Comparison of ENCODE assay signal across 8 cellular contexts in genomic region chr19:43780706-43781525, GRCh38. TPM values are rescaled to one million over a fixed set of nuclear protein-coding genes. Genes with fewer than 3 reads are reported as not detected.
DNase-seq lines count a peak whose midpoint lies in the region; ATAC-seq and TF ChIP-seq lines count a peak whose summit lies in the region.

TSS of gene KCNN4 (minus strand) at chr19:43780973. CDS start at chr19:43780861, 112 bp downstream.

- no TSS peak for BruUV-seq in Caco-2 (replicated peaks; lab: Mats Ljungman, UMichigan)

- H3K36me3 ChIP-seq in Caco-2 (ENCODE audit: control insufficient read depth, insufficient read depth, low read length) = no peaks in the 10 kb centered on the region

- peak within 1 kb of the TSS; percentile 50 for H3K4me3 Mint-ChIP-seq in Caco-2 (ENCODE audit: unreplicated experiment)
- peak within 1 kb of the TSS in 1 of 5 experiments; percentile 19 for H3K4me3 Mint-ChIP-seq in brain
- H3K4me3 Mint-ChIP-seq in natural killer cell treated with Interleukin-12 subunit alpha and Interleukin-12 subunit beta and Interleukin-15 and Interleukin-18, amount 100 ng/mL, for 72 hours = peak within 1 kb of the TSS; percentile 91

- ATAC-seq in HG02763 (IDR thresholded peaks at IDR 0.05; ENCODE audit: unreplicated experiment) (peak; percentile 38), HG02840 (IDR thresholded peaks at IDR 0.05; ENCODE audit: low FRiP score, unreplicated experiment) (no peak)
- peak; percentile 79 to 83 for ATAC-seq in natural killer cell treated with Interleukin-12 subunit alpha and Interleukin-12 subunit beta and Interleukin-15 and Interleukin-18, amount 100 ng/mL, for 72 hours

- H3K27me3 Mint-ChIP-seq in Caco-2 (ENCODE audit: insufficient read depth, unreplicated experiment) (no peaks in the 10 kb centered on the region), brain (peaks cover 17% of the 10 kb centered on the region)
- H3K27me3 Mint-ChIP-seq in natural killer cell treated with Interleukin-12 subunit alpha and Interleukin-12 subunit beta and Interleukin-15 and Interleukin-18, amount 100 ng/mL, for 72 hours = peaks cover 0 to 32% of the 10 kb centered on the region in 2 donors

- DNase-seq in Caco-2 = no peak
- DNase-seq in T-helper 9 cell = peak; percentile 34
- no peak for DNase-seq in natural killer cell treated with Interleukin-12 subunit alpha and Interleukin-12 subunit beta and Interleukin-15 and Interleukin-18, amount 100 ng/mL, for 72 hours (ENCODE audit: low spot score)
- DNase-seq in SKM-1 treated with dmso at 0.1 percent for 144 hours (lab: John Stamatoyannopoulos, UW; ENCODE audit: unreplicated experiment) = no peak
- no peak for DNase-seq in GOT3 (lab: John Stamatoyannopoulos, UW)

- H3K36me3 Mint-ChIP-seq in Caco-2 (ENCODE audit: insufficient read depth, unreplicated experiment) (no peaks in the 10 kb centered on the region), brain (no peaks in the 10 kb centered on the region)
- H3K36me3 Mint-ChIP-seq in natural killer cell treated with Interleukin-12 subunit alpha and Interleukin-12 subunit beta and Interleukin-15 and Interleukin-18, amount 100 ng/mL, for 72 hours = no peaks in the 10 kb centered on the region

- peak within 1 kb of the TSS; percentile 25 for H3K4me3 ChIP-seq in Caco-2 (ENCODE audit: low read depth, low read length)

- no peaks in the 10 kb centered on the region for H3K27me3 ChIP-seq in Caco-2 (replicated peaks; ENCODE audit: control insufficient read depth, insufficient read depth, low read length)

- intact Hi-C loops in Caco-2 (cut with micrococcal nuclease; ENCODE audit: unreplicated experiment) = loop anchor here (10.0 kb wide), 2 partner anchors 116 to 186 kb away; partner anchors contain the start of genes IRGQ and ZNF576

- peaks cover 11% of the 10 kb centered on the region for H3K4me1 ChIP-seq in Caco-2

- no peaks in the 10 kb centered on the region for H3K9me3 ChIP-seq in Caco-2

- H3K9me3 Mint-ChIP-seq in Caco-2 (ENCODE audit: unreplicated experiment) (peaks cover 10% of the 10 kb centered on the region), brain (peaks cover 0 to 7% (median 0%) of the 10 kb centered on the region in 5 experiments)
- no peaks in the 10 kb centered on the region for H3K9me3 Mint-ChIP-seq in natural killer cell treated with Interleukin-12 subunit alpha and Interleukin-12 subunit beta and Interleukin-15 and Interleukin-18, amount 100 ng/mL, for 72 hours

- CTCF ChIA-PET in Caco-2 (lab: Charles Lee) = no interaction called here

- POLR2A ChIA-PET in Caco-2 (lab: Charles Lee) = no interaction called here

- no peak for TF ChIP-seq CTCF in Caco-2 (IDR thresholded peaks at IDR 0.05; ENCODE audit: insufficient read depth in 1 of 2, low read depth in 1 of 2, low read length in 1 of 2, severe bottlenecking in 1 of 2, unreplicated experiment in 1 of 2)
- TF ChIP-seq CTCF in brain (conservative IDR thresholded peaks at IDR 0.05) = no peak

- H3K27ac Mint-ChIP-seq in Caco-2 (ENCODE audit: unreplicated experiment) (peak within 1 kb of the TSS; percentile 25), brain (peak within 1 kb of the TSS; percentile 8 to 54 (median 37))
- H3K27ac Mint-ChIP-seq in natural killer cell treated with Interleukin-12 subunit alpha and Interleukin-12 subunit beta and Interleukin-15 and Interleukin-18, amount 100 ng/mL, for 72 hours = peak within 1 kb of the TSS; percentile 80 to 81

- H3K4me1 Mint-ChIP-seq in Caco-2 (ENCODE audit: low read depth, unreplicated experiment) (peaks cover 28% of the 10 kb centered on the region), brain (peaks cover 44% of the 10 kb centered on the region)
- peaks cover 60 to 75% of the 10 kb centered on the region in 2 donors for H3K4me1 Mint-ChIP-seq in natural killer cell treated with Interleukin-12 subunit alpha and Interleukin-12 subunit beta and Interleukin-15 and Interleukin-18, amount 100 ng/mL, for 72 hours (ENCODE audit: low read depth in 2 of 2)

RNA-seq across cellular contexts. Expression of gene KCNN4, which starts in this region (rescaled TPM):
- 3.0 and 4.0 TPM in 2 replicates for total RNA-seq in Caco-2 (2022)
- polyA plus RNA-seq in brain (ENCODE audit: insufficient read depth, low read depth, low replicate concordance) = 5.0 TPM
- total RNA-seq in natural killer cell treated with Interleukin-12 subunit alpha and Interleukin-12 subunit beta and Interleukin-15 and Interleukin-18, amount 100 ng/mL, for 72 hours = 100 to 1,000 TPM in 1 of 2 donors, 10 to 100 TPM in 1; 99.4 to 107 TPM

Comparison
In these comparisons a context has a peak if more than half of its experiments do, and no peak if none do; other contexts are left out.
1. RNA of gene KCNN4 (total RNA-seq): 99.4 to 107 TPM in natural killer cell treated with Interleukin-12 subunit alpha and Interleukin-12 subunit beta and Interleukin-15 and Interleukin-18, amount 100 ng/mL, for 72 hours; 3.0 to 4.0 TPM in Caco-2; every median in the first group is over 10 times any median in the second.
2. H3K27ac Mint-ChIP-seq: peak in every context shown above with its lines; median percentile 80 in natural killer cell treated with Interleukin-12 subunit alpha and Interleukin-12 subunit beta and Interleukin-15 and Interleukin-18, amount 100 ng/mL, for 72 hours; 37 in brain; 25 in Caco-2.